ENCODE assay signal across 1 cellular context in genomic region chr19:37691881-37692504, GRCh38.
TF ChIP-seq lines count a peak whose summit lies in the region.

No MANE protein-coding gene starts in this region.

TF ChIP-seq in HEK293, 187 proteins besides CTCF, POLR2A, EP300 and RAD21 (continued from another document):
- TF ChIP-seq PRDM10 (tag by site-specific recombination; IDR thresholded peaks at IDR 0.05): peak; percentile 41; the same call in 1 of the 2 replicates
